ENCODE assay signal across 1 cellular context in the genomic region with DNA sequence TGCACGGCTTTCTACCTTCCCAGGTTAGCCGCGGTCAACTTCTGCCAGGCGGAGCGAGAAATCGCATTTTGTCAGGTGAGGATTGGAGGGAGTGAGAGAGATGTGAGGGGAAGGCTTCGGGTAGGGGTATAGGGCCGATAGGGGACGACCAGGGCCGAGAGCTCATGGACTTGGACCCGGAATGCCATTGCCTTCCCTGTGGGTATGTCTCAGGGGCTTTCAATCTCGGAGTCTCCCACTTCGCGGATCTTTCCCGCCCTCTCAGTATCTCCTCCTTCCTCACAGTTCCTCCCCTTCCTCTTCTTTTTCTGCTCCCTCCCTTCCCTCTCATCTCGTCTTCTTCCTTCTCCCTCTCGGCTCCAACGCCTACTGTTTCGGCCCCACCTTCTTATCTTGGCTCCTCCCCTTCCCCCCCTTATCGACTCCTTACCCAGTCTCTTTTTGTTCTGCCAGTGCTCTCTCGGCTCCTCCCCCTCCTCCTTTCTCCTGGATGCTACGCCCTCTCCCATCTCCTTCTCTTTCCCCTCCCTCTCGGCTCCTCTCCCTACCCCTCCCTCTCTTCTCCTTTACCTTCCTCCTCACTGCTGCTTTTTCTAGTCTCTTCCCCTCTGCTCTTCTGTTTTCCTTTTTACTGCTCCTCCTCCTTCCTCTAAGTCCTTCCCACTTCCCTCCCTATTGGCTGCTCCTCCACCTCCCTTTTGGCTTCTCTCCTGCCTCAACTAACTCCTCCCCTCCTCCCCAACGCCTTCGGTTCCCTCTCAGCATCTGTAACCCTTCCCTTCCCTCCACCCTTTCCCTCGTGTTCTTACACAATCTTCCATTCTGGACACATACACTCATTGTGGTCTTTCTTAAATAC.
TF ChIP-seq lines count a peak whose summit lies in the region.

No MANE protein-coding gene starts in this region.

TF ChIP-seq in GM12878, 131 proteins besides CTCF, POLR2A, EP300 and RAD21 (continued from another document):
- TF ChIP-seq ZNF687 (IDR thresholded peaks at IDR 0.05), result no peak
- peak in 1 of 2 experiments; percentile 48; a peak in 1 of 4 replicates for TF ChIP-seq IKZF2 (IDR thresholded peaks at IDR 0.05)
- TF ChIP-seq STAT3 (IDR thresholded peaks at IDR 0.05; ENCODE audit: low read depth, low read length), result no peak
- TF ChIP-seq, protein P1, sequence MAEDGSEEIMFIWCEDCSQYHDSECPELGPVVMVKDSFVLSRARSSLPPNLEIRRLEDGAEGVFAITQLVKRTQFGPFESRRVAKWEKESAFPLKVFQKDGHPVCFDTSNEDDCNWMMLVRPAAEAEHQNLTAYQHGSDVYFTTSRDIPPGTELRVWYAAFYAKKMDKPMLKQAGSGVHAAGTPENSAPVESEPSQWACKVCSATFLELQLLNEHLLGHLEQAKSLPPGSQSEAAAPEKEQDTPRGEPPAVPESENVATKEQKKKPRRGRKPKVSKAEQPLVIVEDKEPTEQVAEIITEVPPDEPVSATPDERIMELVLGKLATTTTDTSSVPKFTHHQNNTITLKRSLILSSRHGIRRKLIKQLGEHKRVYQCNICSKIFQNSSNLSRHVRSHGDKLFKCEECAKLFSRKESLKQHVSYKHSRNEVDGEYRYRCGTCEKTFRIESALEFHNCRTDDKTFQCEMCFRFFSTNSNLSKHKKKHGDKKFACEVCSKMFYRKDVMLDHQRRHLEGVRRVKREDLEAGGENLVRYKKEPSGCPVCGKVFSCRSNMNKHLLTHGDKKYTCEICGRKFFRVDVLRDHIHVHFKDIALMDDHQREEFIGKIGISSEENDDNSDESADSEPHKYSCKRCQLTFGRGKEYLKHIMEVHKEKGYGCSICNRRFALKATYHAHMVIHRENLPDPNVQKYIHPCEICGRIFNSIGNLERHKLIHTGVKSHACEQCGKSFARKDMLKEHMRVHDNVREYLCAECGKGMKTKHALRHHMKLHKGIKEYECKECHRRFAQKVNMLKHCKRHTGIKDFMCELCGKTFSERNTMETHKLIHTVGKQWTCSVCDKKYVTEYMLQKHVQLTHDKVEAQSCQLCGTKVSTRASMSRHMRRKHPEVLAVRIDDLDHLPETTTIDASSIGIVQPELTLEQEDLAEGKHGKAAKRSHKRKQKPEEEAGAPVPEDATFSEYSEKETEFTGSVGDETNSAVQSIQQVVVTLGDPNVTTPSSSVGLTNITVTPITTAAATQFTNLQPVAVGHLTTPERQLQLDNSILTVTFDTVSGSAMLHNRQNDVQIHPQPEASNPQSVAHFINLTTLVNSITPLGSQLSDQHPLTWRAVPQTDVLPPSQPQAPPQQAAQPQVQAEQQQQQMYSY (CRISPR knock-in tag; IDR thresholded peaks at IDR 0.05), result no peak
- TF ChIP-seq SRF (IDR thresholded peaks at IDR 0.05; ENCODE audit: low read depth in 2 of 2, low read length in 2 of 2), result no peak
- no peak for TF ChIP-seq TBL1XR1 (IDR thresholded peaks at IDR 0.05; ENCODE audit: low read depth, low read length)
- TF ChIP-seq NFIC (IDR thresholded peaks at IDR 0.05; ENCODE audit: low read depth, low read length), result no peak
- no peak for TF ChIP-seq SREBF1 (IDR thresholded peaks at IDR 0.05; ENCODE audit: low read length)
- TF ChIP-seq KDM1A (IDR thresholded peaks at IDR 0.05; ENCODE audit: borderline replicate concordance), result no peak
- no peak for TF ChIP-seq ZNF217 (IDR thresholded peaks at IDR 0.05)
- no peak for TF ChIP-seq FOXM1 (IDR thresholded peaks at IDR 0.05; ENCODE audit: low read depth, low read length)
- TF ChIP-seq TAF1 (IDR thresholded peaks at IDR 0.05; ENCODE audit: borderline replicate concordance, low read depth, low read length), result no peak
